26 cellular contexts compared by ENCODE assay signal in the genomic region with DNA sequence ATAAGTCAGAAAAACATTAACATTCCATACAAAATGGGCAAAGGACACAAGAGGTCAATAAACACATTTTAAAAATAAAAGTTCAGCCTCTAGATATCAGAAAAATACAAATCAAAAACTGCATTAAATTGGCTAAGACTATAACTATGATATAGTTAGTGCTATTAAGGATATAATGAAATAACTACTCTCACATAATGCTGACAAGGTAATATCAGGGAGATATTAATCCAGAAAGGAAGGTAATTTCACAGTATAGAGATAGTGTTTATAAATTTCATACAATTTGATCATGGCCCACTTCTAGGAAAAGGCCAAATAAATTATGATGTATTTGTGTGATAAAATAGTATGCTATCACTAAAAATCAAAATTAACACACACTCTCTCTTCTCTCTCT.
"Had no signal": no experiment of that assay in that cellular context is flagged by ENCODE, and none has a peak within 500 bp of the region (broad histone marks: within the 10 kb centered on the region; RNA-seq: fewer than 3 reads in every experiment).

No MANE protein-coding gene starts in this region.

- H3K4me3 Mint-ChIP-seq: mesothelial cell of epicardium; naive B cell; natural killer cell; stimulated activated memory B cell treated with anti-CD40 and anti-IgM and Interleukin-4, amounts not matched to agents 10 μg/mL and 1 μg/mL and 100 μg/mL, for 72 hours; stimulated activated naive CD8-positive, alpha-beta T cell treated with anti-CD3 and anti-CD28 coated beads, Interleukin-15, amount 100 ng/mL, for 72 hours; type B pancreatic cell had no signal

- H3K4me3 ChIP-seq: hepatocyte, lower lobe of right lung, pancreas, prostate gland, sigmoid colon, spleen, tibial nerve, uterus had no signal

- H3K79me2 ChIP-seq: hepatocyte had no signal

- H3K36me3 Mint-ChIP-seq: mesothelial cell of epicardium; naive B cell; natural killer cell; stimulated activated memory B cell treated with anti-CD40 and anti-IgM and Interleukin-4, amounts not matched to agents 10 μg/mL and 1 μg/mL and 100 μg/mL, for 72 hours; type B pancreatic cell had no signal

- H3K4me1 ChIP-seq: lower lobe of right lung, pancreas, prostate gland, spleen, tibial nerve, uterus had no signal

- H3K36me3 ChIP-seq: lower lobe of right lung, pancreas, prostate gland, sigmoid colon, spleen, tibial nerve, uterus had no signal

- DNase-seq: islet precursor cell; lower lobe of right lung; naive B cell; natural killer cell; nucleus accumbens; pancreas; posterior cingulate gyrus; retina; right cardiac atrium; sigmoid colon; small intestine; spleen; stimulated activated CD4-positive, alpha-beta T cell treated with anti-CD3 and anti-CD28 coated beads, Interleukin-1b, Interleukin-23, amount 100 ng/mL, for 48 hours; stimulated activated CD4-positive, alpha-beta T cell treated with anti-CD3 and anti-CD28 coated beads, Interleukin-2, amount 100 ng/mL, for 48 hours; stimulated activated CD4-positive, alpha-beta T cell treated with anti-CD3 and anti-CD28 coated beads, Interleukin-4, amount 100 ng/mL, for 4 hours; stimulated activated CD8-positive, alpha-beta memory T cell treated with anti-CD3 and anti-CD28 coated beads, Interleukin-4, amount 100 ng/mL, for 48 hours; stimulated activated naive CD4-positive, alpha-beta T cell treated with Interleukin-2 at 50 U/mL for 16 hours; stimulated activated naive CD8-positive, alpha-beta T cell treated with anti-CD3 and anti-CD28 coated beads, Interleukin-15, amount 100 ng/mL, for 72 hours; substantia nigra; uterus had no signal

- H3K4me1 Mint-ChIP-seq: naive B cell; stimulated activated memory B cell treated with anti-CD40 and anti-IgM and Interleukin-4, amounts not matched to agents 10 μg/mL and 1 μg/mL and 100 μg/mL, for 72 hours; stimulated activated naive CD8-positive, alpha-beta T cell treated with anti-CD3 and anti-CD28 coated beads, Interleukin-15, amount 100 ng/mL, for 72 hours had no signal

- H3K27ac Mint-ChIP-seq: naive B cell; natural killer cell; stimulated activated memory B cell treated with anti-CD40 and anti-IgM and Interleukin-4, amounts not matched to agents 10 μg/mL and 1 μg/mL and 100 μg/mL, for 72 hours; stimulated activated naive CD8-positive, alpha-beta T cell treated with anti-CD3 and anti-CD28 coated beads, Interleukin-15, amount 100 ng/mL, for 72 hours; type B pancreatic cell had no signal

- H2AFZ ChIP-seq: hepatocyte had no signal

- H3K9me3 Mint-ChIP-seq: mesothelial cell of epicardium; naive B cell; natural killer cell; stimulated activated memory B cell treated with anti-CD40 and anti-IgM and Interleukin-4, amounts not matched to agents 10 μg/mL and 1 μg/mL and 100 μg/mL, for 72 hours; stimulated activated naive CD8-positive, alpha-beta T cell treated with anti-CD3 and anti-CD28 coated beads, Interleukin-15, amount 100 ng/mL, for 72 hours; type B pancreatic cell had no signal

- H3K9me3 ChIP-seq: lower lobe of right lung, pancreas, prostate gland, sigmoid colon, spleen, tibial nerve, uterus had no signal

- H3K27me3 ChIP-seq: hepatocyte, pancreas, sigmoid colon, spleen, tibial nerve, uterus had no signal

- H3K27me3 Mint-ChIP-seq: naive B cell; stimulated activated memory B cell treated with anti-CD40 and anti-IgM and Interleukin-4, amounts not matched to agents 10 μg/mL and 1 μg/mL and 100 μg/mL, for 72 hours; stimulated activated naive CD8-positive, alpha-beta T cell treated with anti-CD3 and anti-CD28 coated beads, Interleukin-15, amount 100 ng/mL, for 72 hours; type B pancreatic cell had no signal

- H3K27ac ChIP-seq: hepatocyte, lower lobe of right lung, pancreas, prostate gland, sigmoid colon, spleen, tibial nerve, uterus had no signal

- ATAC-seq: lower lobe of right lung; natural killer cell; pancreas; right cardiac atrium; stimulated activated memory B cell treated with anti-CD40 and anti-IgM and Interleukin-4, amounts not matched to agents 10 μg/mL and 1 μg/mL and 100 μg/mL, for 72 hours; stimulated activated naive CD8-positive, alpha-beta T cell treated with anti-CD3 and anti-CD28 coated beads, Interleukin-15, amount 100 ng/mL, for 72 hours had no signal

- FAIRE-seq: pancreas, small intestine had no signal
